ENCODE assay signal across 8 cellular contexts in the genomic region with DNA sequence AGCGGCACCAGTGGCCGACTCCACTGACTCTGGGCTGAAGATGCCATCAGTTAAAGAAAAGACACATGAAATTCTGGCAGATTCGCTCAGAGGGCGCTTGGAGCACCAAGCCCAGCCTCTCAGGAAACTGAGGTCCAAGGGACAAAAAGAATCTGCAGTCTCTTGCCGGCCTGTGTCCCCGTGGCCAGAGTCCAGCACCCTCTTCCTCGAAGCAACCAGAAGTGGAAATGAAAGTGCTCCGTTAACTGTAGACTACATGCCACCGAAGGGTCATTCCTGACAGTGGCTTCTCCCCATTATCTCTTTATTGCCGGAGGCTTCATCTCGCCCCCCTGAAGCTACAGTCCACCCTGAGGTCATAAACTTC. TPM values are rescaled to one million over a fixed set of nuclear protein-coding genes. Genes with fewer than 3 reads are reported as not detected.
A peak's percentile ranks its signal among the peaks of the same experiment; 100 is the strongest.
DNase-seq lines count a peak whose midpoint lies in the region; ATAC-seq and TF ChIP-seq lines count a peak whose summit lies in the region.

No MANE protein-coding gene starts in this region.

- WGBS in H9 (ENCODE audit: extremely low coverage, insufficient read length, low lambda C conversion rate): no CpG with 5 or more reads among the region's 11 CpGs
- WGBS in mammary epithelial cell (ENCODE audit: low coverage, missing lambda C conversion rate): 60% methylated on average over 11 of the region's 11 CpGs
- WGBS in lung, 2 donors: 29 to 40% methylated on average over 11 of the region's 11 CpGs
- WGBS in smooth muscle cell (ENCODE audit: low lambda C conversion rate): 53% methylated on average over 11 of the region's 11 CpGs

- no peak overlapping the region for H2AK5ac ChIP-seq in H9 (ENCODE audit: insufficient read length, low read length)

- H3K9me3 Mint-ChIP-seq in H9: peaks cover 5 to 6% of the 10 kb centered on the region in 2 experiments

- no peak overlapping the region for H3K4me3 ChIP-seq in mammary epithelial cell (replicated peaks in 1 of 3; ENCODE audit: insufficient read depth in 1 of 3, low read depth in 2 of 3, low read length in 3 of 3)
- H3K4me3 ChIP-seq in lung: no peak overlapping the region
- H3K4me3 ChIP-seq in smooth muscle cell: peak overlapping the region; percentile 79

- DNase-seq in H9 (no peak), mammary epithelial cell (no peak), lung (ENCODE audit: low spot score) (no peak), smooth muscle cell (lab: John Stamatoyannopoulos, UW; ENCODE audit: unreplicated experiment) (no peak), NCI-H2081 (lab: John Stamatoyannopoulos, UW) (no peak), NCI-H146 (lab: John Stamatoyannopoulos, UW) (no peak)
- DNase-seq in stimulated activated CD8-positive, alpha-beta memory T cell treated with anti-CD3 and anti-CD28 coated beads, Interleukin-4, amount 100 ng/mL, for 48 hours: no peak

- no peaks in the 10 kb centered on the region for H3K9me3 ChIP-seq in H9 (ENCODE audit: control insufficient read depth, low read depth, low read length)
- H3K9me3 ChIP-seq in mammary epithelial cell (replicated peaks; ENCODE audit: insufficient read depth, low read length): peaks cover 3% of the 10 kb centered on the region
- peaks cover 0 to 3% of the 10 kb centered on the region in 2 donors for H3K9me3 ChIP-seq in lung (ENCODE audit: control insufficient read depth in 2 of 2, insufficient read depth in 1 of 2, low read length in 1 of 2)
- no peaks in the 10 kb centered on the region for H3K9me3 ChIP-seq in smooth muscle cell (replicated peaks; ENCODE audit: low read depth)

- no peak overlapping the region for H3K23ac ChIP-seq in H9 (ENCODE audit: insufficient read length, low read depth, low read length)

- CTCF ChIA-PET in mammary epithelial cell (lab: Charles Lee; ENCODE audit: low non-redundant PET): no interaction called here

- H3K23me2 ChIP-seq in H9 (ENCODE audit: insufficient read length, low read depth, low read length, poor library complexity, severe bottlenecking): peaks cover 19% of the 10 kb centered on the region

- no peak overlapping the region for H4K8ac ChIP-seq in H9 (replicated peaks; ENCODE audit: insufficient read length, low read depth, low read length)

- intact Hi-C loops in mammary epithelial cell (cut with micrococcal nuclease): loop anchor here (2.0 to 10.0 kb wide), 2 partner anchors 26 to 120 kb away; no protein-coding TSS in a partner anchor

- H3K36me3 Mint-ChIP-seq in H9 (ENCODE audit: insufficient read depth in 1 of 3, low read depth in 3 of 3): peaks cover 0 to 4% (median 1%) of the 10 kb centered on the region in 3 experiments; a peak in 3 of 7 replicates

- H3K79me2 ChIP-seq in H9 (ENCODE audit: insufficient read depth, low read length): no peaks in the 10 kb centered on the region
- peaks cover 40% of the 10 kb centered on the region for H3K79me2 ChIP-seq in mammary epithelial cell (ENCODE audit: insufficient read depth, low read length)
- H3K79me2 ChIP-seq in smooth muscle cell (ENCODE audit: low read depth): peaks cover 6% of the 10 kb centered on the region

- H2AFZ ChIP-seq in H9 (ENCODE audit: low read length) (no peak overlapping the region), mammary epithelial cell (ENCODE audit: low read depth, low read length) (peak overlapping the region; percentile 85), smooth muscle cell (ENCODE audit: low read depth) (no peak overlapping the region)

- peaks cover 14 to 16% of the 10 kb centered on the region in 2 experiments for H3K4me1 Mint-ChIP-seq in H9

- H3K27me3 ChIP-seq in H9 (ENCODE audit: insufficient read depth, low read length) (peaks cover 5% of the 10 kb centered on the region; the same call in 1 of the 2 replicates), mammary epithelial cell (ENCODE audit: insufficient read depth, low read length) (no peaks in the 10 kb centered on the region), lung (ENCODE audit: control insufficient read depth, insufficient read depth) (no peaks in the 10 kb centered on the region), smooth muscle cell (ENCODE audit: low read depth) (peaks cover 10% of the 10 kb centered on the region)

- H3K4me3 Mint-ChIP-seq in H9: peak overlapping the region; percentile 63 to 83

- no peak overlapping the region for H3K14ac ChIP-seq in H9 (ENCODE audit: insufficient read depth, low read length)

- ATAC-seq in lung (ENCODE audit: insufficient read depth, low FRiP score): no peak
- no peak for ATAC-seq in GM19455 (IDR thresholded peaks at IDR 0.05; ENCODE audit: unreplicated experiment)

- no peak overlapping the region for H3K56ac ChIP-seq in H9 (ENCODE audit: insufficient read length, low read depth, low read length)

- H3K4me1 ChIP-seq in H9 (ENCODE audit: insufficient read depth, low read length): no peaks in the 10 kb centered on the region
- peaks cover 16% of the 10 kb centered on the region for H3K4me1 ChIP-seq in mammary epithelial cell (ENCODE audit: insufficient read depth, low read length)
- H3K4me1 ChIP-seq in lung (ENCODE audit: control insufficient read depth in 2 of 2, insufficient read depth in 2 of 2, low read length in 2 of 2): peaks cover 0 to 16% of the 10 kb centered on the region in 2 donors
- peaks cover 4% of the 10 kb centered on the region for H3K4me1 ChIP-seq in smooth muscle cell (ENCODE audit: low read depth)

- in situ Hi-C loops in mammary epithelial cell (cut with MboI; ENCODE audit: low sequenced_read_pairs in 2 of 2): loop anchor here in 1 of 2 donors (25.0 kb wide), 1 partner anchor 293 kb away; no protein-coding TSS in a partner anchor

- H3F3A ChIP-seq in smooth muscle cell (ENCODE audit: low read depth): no peaks in the 10 kb centered on the region

- no peak overlapping the region for H3K4ac ChIP-seq in H9 (ENCODE audit: low read depth, low read length)

- H3K36me3 ChIP-seq in mammary epithelial cell (ENCODE audit: insufficient read depth, low read length) (no peaks in the 10 kb centered on the region), lung (ENCODE audit: control insufficient read depth in 2 of 2, insufficient read depth in 2 of 2, low read length in 2 of 2) (no peaks in the 10 kb centered on the region), smooth muscle cell (ENCODE audit: low read depth) (no peaks in the 10 kb centered on the region)

- H3K27ac Mint-ChIP-seq in H9: no peak overlapping the region

- H3K4me2 ChIP-seq in H9 (ENCODE audit: insufficient read depth, insufficient read length, low read length) (no peak overlapping the region), mammary epithelial cell (ENCODE audit: insufficient read depth, low read depth, low read length) (peak overlapping the region; percentile 85), smooth muscle cell (peak overlapping the region; percentile 96)

- H2BK12ac ChIP-seq in H9 (ENCODE audit: insufficient read length, low read depth, low read length): no peak overlapping the region

- no peak overlapping the region for H2BK15ac ChIP-seq in H9 (ENCODE audit: low read depth, low read length)

- no peak overlapping the region for H4K91ac ChIP-seq in H9 (ENCODE audit: insufficient read length, low read depth, low read length)

- H4K5ac ChIP-seq in H9 (ENCODE audit: insufficient read length, low read depth, low read length): no peak overlapping the region

- H3K27ac ChIP-seq in H9 (ENCODE audit: insufficient read length, low read depth, low read length): no peak overlapping the region
- H3K27ac ChIP-seq in mammary epithelial cell (ENCODE audit: insufficient read depth, low read depth, low read length): no peak overlapping the region
- H3K27ac ChIP-seq in lung (ENCODE audit: low read depth in 1 of 2, low read length in 1 of 2): peak overlapping the region; percentile 24 to 79
- peak overlapping the region; percentile 71 for H3K27ac ChIP-seq in smooth muscle cell (ENCODE audit: low read depth)

- dilution Hi-C loops in mammary epithelial cell (cut with HindIII; ENCODE audit: low sequenced_read_pairs): loop anchor here (5.0 kb wide), 1 partner anchor 97 kb away; no protein-coding TSS in a partner anchor

- H3K79me1 ChIP-seq in H9 (ENCODE audit: insufficient read depth, low read depth, low read length, poor library complexity, severe bottlenecking): no peaks in the 10 kb centered on the region

- H4K20me1 ChIP-seq in H9 (ENCODE audit: control insufficient read depth, insufficient read depth, insufficient read length): no peaks in the 10 kb centered on the region
- no peaks in the 10 kb centered on the region for H4K20me1 ChIP-seq in mammary epithelial cell (ENCODE audit: insufficient read depth, low read length)
- peaks cover 28% of the 10 kb centered on the region for H4K20me1 ChIP-seq in smooth muscle cell (ENCODE audit: low read depth)

- H3K9ac ChIP-seq in H9 (ENCODE audit: extremely low read depth, insufficient read length, low read length) (no peak overlapping the region), mammary epithelial cell (ENCODE audit: insufficient read depth, low read length) (no peak overlapping the region), smooth muscle cell (ENCODE audit: low read depth) (no peak overlapping the region)

- H3T11ph ChIP-seq in H9 (ENCODE audit: low read length): no peak overlapping the region

- H2BK5ac ChIP-seq in H9 (ENCODE audit: insufficient read length, low read length): no peak overlapping the region

- H3K18ac ChIP-seq in H9 (ENCODE audit: insufficient read length, low read depth, low read length): no peak overlapping the region

- no TSS peak for BruUV-seq in mammary epithelial cell (replicated peaks; lab: Mats Ljungman, UMichigan)

- no peak overlapping the region for H2BK20ac ChIP-seq in H9 (ENCODE audit: low read depth, low read length, poor library complexity, severe bottlenecking)

- no peak for TF ChIP-seq CTCF in H9 (conservative IDR thresholded peaks at IDR 0.05)
- no peak for TF ChIP-seq CTCF in mammary epithelial cell (conservative IDR thresholded peaks at IDR 0.05 in 1 of 2, IDR thresholded peaks at IDR 0.05 in 1 of 2; ENCODE audit: extremely low read depth in 1 of 2, insufficient read depth in 1 of 2, low read depth in 1 of 2, low read length in 2 of 2)
- TF ChIP-seq CTCF in lung (IDR thresholded peaks at IDR 0.05; ENCODE audit: control extremely low read depth, extremely low read depth): no peak
- no peak for TF ChIP-seq CTCF in smooth muscle cell (IDR thresholded peaks at IDR 0.05; ENCODE audit: borderline replicate concordance, insufficient read depth, poor library complexity, severe bottlenecking)

- H3K27me3 Mint-ChIP-seq in H9 (ENCODE audit: low read depth): peaks cover 84% of the 10 kb centered on the region

- H2BK120ac ChIP-seq in H9 (ENCODE audit: low read depth, low read length, poor library complexity, severe bottlenecking): no peak overlapping the region

RNA-seq across cellular contexts. Expression of a gene that starts 1.0 kb away (rescaled TPM):
- total RNA-seq in H9 (2021) (6.8 and 8.7 TPM in 2 replicates), mammary epithelial cell (10 to 100 TPM; 47.3 to 61.0 TPM), lung (10 to 100 TPM; 30.9 to 42.6 TPM), smooth muscle cell (20.4 and 30.3 TPM in 2 replicates)
- polyA plus RNA-seq in mammary epithelial cell (24.5 TPM), lung (10 to 100 TPM in 1 of 2 donors, 1 to 10 TPM in 1; 5.4 to 45.3 TPM), smooth muscle cell (11.4 and 14.1 TPM in 2 replicates)
- polyA minus RNA-seq in mammary epithelial cell: 60.0 TPM

Comparison
In these comparisons a context has a peak if more than half of its experiments do, and no peak if none do; other contexts are left out.
1. H3K27ac ChIP-seq: peak in lung (2 of 2) and smooth muscle cell (single experiment); none in H9 (single experiment) and mammary epithelial cell (single experiment).